Comparison of ENCODE assay signal across 1 cellular context in genomic region chr6:119137194-119138072, GRCh38.
TF ChIP-seq lines count a peak whose summit lies in the region.

No MANE protein-coding gene starts in this region.

TF ChIP-seq in SK-N-SH treated with all-trans-retinoic acid at 6 μM for 48 hours, 23 proteins besides CTCF, POLR2A, EP300 and RAD21 (continued from another document):
- TF ChIP-seq TSHZ2 (CRISPR knock-in tag; IDR thresholded peaks at IDR 0.05) (no peak), CREB5 (CRISPR knock-in tag; IDR thresholded peaks at IDR 0.05; ENCODE audit: low read depth) (no peak), ZNF8 (CRISPR knock-in tag; IDR thresholded peaks at IDR 0.05) (no peak), PPARA (CRISPR knock-in tag; IDR thresholded peaks at IDR 0.05; ENCODE audit: borderline replicate concordance) (no peak), ZNF70 (CRISPR knock-in tag; IDR thresholded peaks at IDR 0.05) (no peak), ESRRG (CRISPR knock-in tag; IDR thresholded peaks at IDR 0.05) (no peak), BACH2 (CRISPR knock-in tag; IDR thresholded peaks at IDR 0.05; ENCODE audit: borderline replicate concordance) (no peak), CSDC2 (CRISPR knock-in tag; IDR thresholded peaks at IDR 0.05) (no peak), TCF4 (CRISPR knock-in tag; IDR thresholded peaks at IDR 0.05; ENCODE audit: borderline replicate concordance) (no peak), ZC3H10 (CRISPR knock-in tag; IDR thresholded peaks at IDR 0.05) (no peak), ZFP3 (CRISPR knock-in tag; IDR thresholded peaks at IDR 0.05) (no peak), POU6F1 (CRISPR knock-in tag; IDR thresholded peaks at IDR 0.05; ENCODE audit: borderline replicate concordance, low read depth) (no peak), ISL1 (CRISPR knock-in tag; IDR thresholded peaks at IDR 0.05) (no peak), TOX (CRISPR knock-in tag; IDR thresholded peaks at IDR 0.05; ENCODE audit: borderline replicate concordance) (no peak)
TF ChIP-seq in SK-N-SH treated with all-trans-retinoic acid at 6 μM for 48 hours: peak in this region for 0.
